ENCODE assay signal across 8 cellular contexts in genomic region chr10:62016477-62017140, GRCh38.
DNase-seq lines count a peak whose midpoint lies in the region; ATAC-seq and TF ChIP-seq lines count a peak whose summit lies in the region.

No MANE protein-coding gene starts in this region.

- H3K9ac ChIP-seq in adipocyte (ENCODE audit: low read length) = peak overlapping the region; percentile 69

- peak overlapping the region; percentile 57 to 90 (median 86) for H3K27ac ChIP-seq in spleen

- no peak for TF ChIP-seq POLR2A in spleen (IDR thresholded peaks at IDR 0.05)

- H3K27me3 ChIP-seq in adipocyte (replicated peaks; ENCODE audit: control insufficient read depth, insufficient read depth, low read length) (no peaks in the 10 kb centered on the region), spleen (replicated peaks in 1 of 7) (no peaks in the 10 kb centered on the region)

- WGBS in spleen, 5 donors = 46 to 62% (median 49%) methylated on average over 4 of the region's 4 CpGs

- H3K4me1 ChIP-seq in adipocyte (ENCODE audit: control insufficient read depth, insufficient read depth, low read length) = peaks cover 52% of the 10 kb centered on the region
- peaks cover 41 to 75% (median 54%) of the 10 kb centered on the region in 6 donors for H3K4me1 ChIP-seq in spleen

- TF ChIP-seq CTCF in spleen (IDR thresholded peaks at IDR 0.05 in 8 of 11, conservative IDR thresholded peaks at IDR 0.05 in 3 of 11) = no peak

- intact Hi-C loops in spleen (cut with DNase I; ENCODE audit: low total_unique reads) = no loop called here

- H3K36me3 ChIP-seq in adipocyte (ENCODE audit: control insufficient read depth, insufficient read depth, low read length, severe bottlenecking) = no peaks in the 10 kb centered on the region
- H3K36me3 ChIP-seq in spleen = peaks cover 0 to 30% (median 0%) of the 10 kb centered on the region in 6 donors

- ATAC-seq in HG02884 (IDR thresholded peaks at IDR 0.05; ENCODE audit: unreplicated experiment) = peak; percentile 69

- H3K4me3 ChIP-seq in adipocyte (ENCODE audit: low read length) = peak overlapping the region; percentile 53
- peak overlapping the region in 1 of 8 donors; percentile 37 for H3K4me3 ChIP-seq in spleen

- DNase-seq in NOMO-1 treated with DMSO at 0.1 percent for 48 hours (lab: John Stamatoyannopoulos, UW; ENCODE audit: unreplicated experiment) (peak; percentile 77), NOMO-1 treated with dmso at 0.1 percent for 144 hours (lab: John Stamatoyannopoulos, UW; ENCODE audit: unreplicated experiment) (no peak), adipocyte (ENCODE audit: low read depth) (peak; percentile 33), spleen (no peak), RKO (ENCODE audit: low spot score) (no peak), NCI-H510A treated with DMSO at 0.1 percent for 48 hours (lab: John Stamatoyannopoulos, UW) (no peak), HPDE6-E6E7 (ENCODE audit: extremely low spot score) (no peak)

- H3K9me3 ChIP-seq in adipocyte (ENCODE audit: control insufficient read depth, low read length) (no peaks in the 10 kb centered on the region), spleen (no peaks in the 10 kb centered on the region)

Comparison
In these comparisons a context has a peak if more than half of its experiments do, and no peak if none do; other contexts are left out.
1. DNase-seq: peak in NOMO-1 treated with DMSO at 0.1 percent for 48 hours (single experiment) and adipocyte (single experiment); none in NOMO-1 treated with dmso at 0.1 percent for 144 hours (single experiment), spleen (single experiment), RKO (single experiment), NCI-H510A treated with DMSO at 0.1 percent for 48 hours (single experiment) and HPDE6-E6E7 (single experiment).